In genomic region chr11:63552921-63553320, GRCh38 we compare ENCODE assay signal across 24 cellular contexts. TPM values are rescaled to one million over a fixed set of nuclear protein-coding genes. Genes with fewer than 3 reads are reported as not detected.
DNase-seq lines count a peak whose midpoint lies in the region; ATAC-seq, FAIRE-seq and TF ChIP-seq lines count a peak whose summit lies in the region.
"Had no signal": no experiment of that assay in that cellular context is flagged by ENCODE, and none has a peak within 500 bp of the region (broad histone marks: within the 10 kb centered on the region; RNA-seq: fewer than 3 reads in every experiment).

No MANE protein-coding gene starts in this region.

- H3K79me2 ChIP-seq in GM23248 (ENCODE audit: insufficient read depth), result no peaks in the 10 kb centered on the region

- no peak overlapping the region for H2BK5ac ChIP-seq in IMR-90 (ENCODE audit: low read depth, low read length, poor library complexity, severe bottlenecking)

- in situ Hi-C loops in IMR-90 (cut with MboI; ENCODE audit: low sequenced_read_pairs), result no loop called here
- in situ Hi-C loops in GM23248 (cut with MboI), result no loop called here

- H3K9me3 ChIP-seq in CD4-positive, alpha-beta memory T cell (ENCODE audit: control insufficient read depth in 1 of 2, low read length in 2 of 2), result no peaks in the 10 kb centered on the region
- H3K9me3 ChIP-seq in IMR-90 (ENCODE audit: control insufficient read depth, insufficient read depth, low read length) (no peaks in the 10 kb centered on the region), suprapubic skin (no peaks in the 10 kb centered on the region), MG63 (no peaks in the 10 kb centered on the region), GM23248 (ENCODE audit: low read depth) (no peaks in the 10 kb centered on the region)
- H3K9me3 ChIP-seq: esophagus muscularis mucosa, heart right ventricle, ovary had no signal

- H3F3A ChIP-seq in GM23248 (ENCODE audit: insufficient read depth), result no peaks in the 10 kb centered on the region

- BruUV-seq in IMR-90 (replicated peaks; lab: Mats Ljungman, UMichigan), result no TSS peak

- no peaks in the 10 kb centered on the region for H3K9me1 ChIP-seq in IMR-90 (ENCODE audit: insufficient read depth, low read length)

- H3K4ac ChIP-seq in IMR-90 (ENCODE audit: low read depth, low read length), result no peak overlapping the region

- H3K4me2 ChIP-seq in IMR-90 (ENCODE audit: low read depth, low read length) (no peak overlapping the region), GM23248 (ENCODE audit: unreplicated experiment) (no peak overlapping the region)

- DNase-seq in CD4-positive, alpha-beta memory T cell, result no peak
- DNase-seq in IMR-90 (no peak), natural killer cell (no peak), suprapubic skin (ENCODE audit: low spot score in 2 of 2) (no peak), MG63 (no peak), GM23248 (no peak), HTR-8/SVneo (ENCODE audit: insufficient read length, low spot score) (no peak)
- DNase-seq in activated naive CD8-positive, alpha-beta T cell treated with anti-CD3 and anti-CD28 coated beads for 36 hours, result no peak
- DNase-seq: cortex of kidney, heart right ventricle, HFFc6, kidney, midbrain, NCI-H1417 treated with DMSO at 0.1 percent for 48 hours, NCI-H226, ovary, SHP77 treated with DMSO at 0.1 percent for 48 hours had no signal

- no peaks in the 10 kb centered on the region for H3K27me3 Mint-ChIP-seq in CD4-positive, alpha-beta memory T cell
- no peaks in the 10 kb centered on the region for H3K27me3 Mint-ChIP-seq in activated naive CD8-positive, alpha-beta T cell treated with anti-CD3 and anti-CD28 coated beads for 36 hours
- H3K27me3 Mint-ChIP-seq in natural killer cell (ENCODE audit: low read depth in 2 of 2), result no peaks in the 10 kb centered on the region

- no peak overlapping the region for H3K9ac ChIP-seq in IMR-90 (ENCODE audit: low read depth, low read length)
- H3K9ac ChIP-seq in GM23248, result no peak overlapping the region

- peak overlapping the region; percentile 84 to 98 (median 95) for H3K27ac Mint-ChIP-seq in CD4-positive, alpha-beta memory T cell
- H3K27ac Mint-ChIP-seq in activated naive CD8-positive, alpha-beta T cell treated with anti-CD3 and anti-CD28 coated beads for 36 hours, result peak overlapping the region; percentile 97
- peak overlapping the region; percentile 97 to 98 for H3K27ac Mint-ChIP-seq in natural killer cell
- H3K27ac Mint-ChIP-seq: HFFc6 had no signal

- no peak for TF ChIP-seq CTCF in IMR-90 (conservative IDR thresholded peaks at IDR 0.05; ENCODE audit: low read depth, low read length)
- no peak for TF ChIP-seq CTCF in natural killer cell (IDR thresholded peaks at IDR 0.05)
- no peak for TF ChIP-seq CTCF in suprapubic skin (IDR thresholded peaks at IDR 0.05)

- H2AFZ ChIP-seq in IMR-90 (replicated peaks; ENCODE audit: low read length, poor library complexity), result peak overlapping the region; percentile 51
- no peak overlapping the region for H2AFZ ChIP-seq in GM23248

- ATAC-seq in IMR-90 (ENCODE audit: low read depth) (no peak), natural killer cell (no peak)
- ATAC-seq: heart right ventricle, K562 had no signal

- H2BK120ac ChIP-seq in IMR-90 (ENCODE audit: low read depth, low read length), result no peak overlapping the region

- H3K4me1 Mint-ChIP-seq in CD4-positive, alpha-beta memory T cell, result peaks cover 37 to 56% (median 45%) of the 10 kb centered on the region in 4 donors
- H3K4me1 Mint-ChIP-seq in activated naive CD8-positive, alpha-beta T cell treated with anti-CD3 and anti-CD28 coated beads for 36 hours, result peaks cover 54% of the 10 kb centered on the region
- H3K4me1 Mint-ChIP-seq in natural killer cell, result peaks cover 64 to 66% of the 10 kb centered on the region in 2 donors

- H4K5ac ChIP-seq in IMR-90 (ENCODE audit: low read depth, low read length), result no peak overlapping the region

- no peak overlapping the region for H3K56ac ChIP-seq in IMR-90 (ENCODE audit: extremely low read depth, insufficient read depth, low read length)

- H3K36me3 ChIP-seq in CD4-positive, alpha-beta memory T cell (ENCODE audit: insufficient read depth, low read length), result no peaks in the 10 kb centered on the region
- H3K36me3 ChIP-seq in IMR-90 (ENCODE audit: control insufficient read depth, insufficient read depth, low read length), result no peaks in the 10 kb centered on the region
- H3K36me3 ChIP-seq in suprapubic skin, result no peaks in the 10 kb centered on the region
- H3K36me3 ChIP-seq in MG63, result no peaks in the 10 kb centered on the region
- no peaks in the 10 kb centered on the region for H3K36me3 ChIP-seq in GM23248 (ENCODE audit: low read depth)
- H3K36me3 ChIP-seq: esophagus muscularis mucosa, heart right ventricle, ovary had no signal

- 100% methylated on average over 1 of the region's 7 CpGs; no CpG with 5 or more reads in 1 of the 2 experiments for WGBS in IMR-90 (ENCODE audit: extremely low coverage in 2 of 2, insufficient read length in 1 of 2), 2 experiments
- 84% methylated on average over 7 of the region's 7 CpGs for WGBS in suprapubic skin
- 54 to 55% methylated on average over 7 of the region's 7 CpGs for whole genome bisulfite sequencing in GM23248 (ENCODE audit: low coverage in 1 of 2, low lambda C conversion rate in 2 of 2, missing lambda C conversion rate in 2 of 2), 2 experiments

- dilution Hi-C loops in IMR-90 (cut with HindIII; ENCODE audit: low sequenced_read_pairs, unreplicated experiment), result no loop called here

- CTCF ChIA-PET in CD4-positive, alpha-beta memory T cell (lab: Charles Lee; ENCODE audit: partially characterized antibody), result interaction anchor here (1.3 to 3.7 kb wide), 5 partner anchors 10 to 74 kb away, joined by 3 to 23 read pairs (median 7); partner anchors contain the start of genes PLAAT2 and PLAAT4
- CTCF ChIA-PET in IMR-90 (lab: Yijun Ruan, JAX), result no interaction called here

- H3K9me2 ChIP-seq in GM23248 (ENCODE audit: insufficient read depth), result no peaks in the 10 kb centered on the region

- H2AK5ac ChIP-seq in IMR-90 (ENCODE audit: low read depth, low read length), result no peak overlapping the region

- no peak overlapping the region for H3K4me3 ChIP-seq in CD4-positive, alpha-beta memory T cell (ENCODE audit: low read length in 2 of 2)
- H3K4me3 ChIP-seq in IMR-90 (ENCODE audit: insufficient read depth, low read depth, low read length), result no peak overlapping the region
- H3K4me3 ChIP-seq in suprapubic skin, result no peak overlapping the region
- no peak overlapping the region for H3K4me3 ChIP-seq in MG63
- H3K4me3 ChIP-seq in GM23248, result no peak overlapping the region
- H3K4me3 ChIP-seq: esophagus muscularis mucosa, heart right ventricle, K562, ovary had no signal

- TF ChIP-seq POLR2A in IMR-90 (IDR thresholded peaks at IDR 0.05; ENCODE audit: low read depth, low read length), result no peak
- TF ChIP-seq POLR2A in suprapubic skin (IDR thresholded peaks at IDR 0.05), result no peak

- H3K14ac ChIP-seq in IMR-90 (replicated peaks; ENCODE audit: low read depth, low read length), result no peak overlapping the region

- no peaks in the 10 kb centered on the region for H3K9me3 Mint-ChIP-seq in CD4-positive, alpha-beta memory T cell
- peaks cover 8% of the 10 kb centered on the region for H3K9me3 Mint-ChIP-seq in activated naive CD8-positive, alpha-beta T cell treated with anti-CD3 and anti-CD28 coated beads for 36 hours
- no peaks in the 10 kb centered on the region for H3K9me3 Mint-ChIP-seq in natural killer cell
- H3K9me3 Mint-ChIP-seq: HFFc6; stimulated activated memory B cell treated with anti-CD40 and anti-IgM and Interleukin-4, amounts not matched to agents 10 μg/mL and 1 μg/mL and 100 μg/mL, for 72 hours had no signal

- TF ChIP-seq RAD21 in IMR-90 (IDR thresholded peaks at IDR 0.05; ENCODE audit: low read length), result no peak

- peak overlapping the region; percentile 62 for H3K27ac ChIP-seq in CD4-positive, alpha-beta memory T cell (ENCODE audit: low read depth, low read length)
- no peak overlapping the region for H3K27ac ChIP-seq in IMR-90 (ENCODE audit: insufficient read depth, low read length)
- no peak overlapping the region for H3K27ac ChIP-seq in suprapubic skin
- no peak overlapping the region for H3K27ac ChIP-seq in GM23248
- H3K27ac ChIP-seq: C4-2B, esophagus muscularis mucosa, ovary had no signal

- H3K18ac ChIP-seq in IMR-90 (ENCODE audit: low read depth, low read length), result no peak overlapping the region

- TF ChIP-seq EP300 in suprapubic skin (IDR thresholded peaks at IDR 0.05), result no peak

- no peaks in the 10 kb centered on the region for H3K27me3 ChIP-seq in CD4-positive, alpha-beta memory T cell (ENCODE audit: insufficient read depth, low read length)
- H3K27me3 ChIP-seq in IMR-90 (ENCODE audit: control insufficient read depth, insufficient read depth, low read length), result peaks cover 26% of the 10 kb centered on the region
- no peaks in the 10 kb centered on the region for H3K27me3 ChIP-seq in suprapubic skin
- no peaks in the 10 kb centered on the region for H3K27me3 ChIP-seq in MG63
- peaks cover 6% of the 10 kb centered on the region; the same call in 1 of the 2 replicates for H3K27me3 ChIP-seq in GM23248 (replicated peaks; ENCODE audit: insufficient read depth)
- H3K27me3 ChIP-seq: esophagus muscularis mucosa, ovary had no signal

- no peak overlapping the region for H4K8ac ChIP-seq in IMR-90 (ENCODE audit: low read depth in 2 of 2, low read length in 2 of 2)

- no peak overlapping the region for H2BK15ac ChIP-seq in IMR-90 (ENCODE audit: low read depth, low read length)

- H3K23ac ChIP-seq in IMR-90 (ENCODE audit: low read depth, low read length), result no peak overlapping the region

- H2AK9ac ChIP-seq in IMR-90 (replicated peaks; ENCODE audit: low read depth, low read length, poor library complexity), result peak overlapping the region; percentile 42

- POLR2A ChIA-PET in CD4-positive, alpha-beta memory T cell (lab: Charles Lee; ENCODE audit: partially characterized antibody), result interaction anchor here (0.6 to 7.1 kb wide), 9 partner anchors 8 to 126 kb away, joined by 3 to 132 read pairs (median 13); partner anchors contain the start of gene PLAAT4
- POLR2A ChIA-PET in IMR-90 (lab: Charles Lee; ENCODE audit: unreplicated experiment), result no interaction called here

- H4K20me1 ChIP-seq in IMR-90 (ENCODE audit: insufficient read depth, low read length) (no peaks in the 10 kb centered on the region), GM23248 (ENCODE audit: insufficient read depth) (no peaks in the 10 kb centered on the region)

- H3K4me1 ChIP-seq in CD4-positive, alpha-beta memory T cell (ENCODE audit: insufficient read depth, low read length), result peaks cover 38% of the 10 kb centered on the region
- no peaks in the 10 kb centered on the region for H3K4me1 ChIP-seq in IMR-90 (ENCODE audit: control insufficient read depth, insufficient read depth, low read length)
- no peaks in the 10 kb centered on the region for H3K4me1 ChIP-seq in suprapubic skin
- H3K4me1 ChIP-seq in GM23248 (ENCODE audit: insufficient read depth), result no peaks in the 10 kb centered on the region
- H3K4me1 ChIP-seq: esophagus muscularis mucosa had no signal

- H3K79me1 ChIP-seq in IMR-90 (ENCODE audit: low read depth in 1 of 2, low read length in 2 of 2), result no peaks in the 10 kb centered on the region

- peaks cover 2 to 5% of the 10 kb centered on the region in 2 donors for H3K36me3 Mint-ChIP-seq in CD4-positive, alpha-beta memory T cell
- H3K36me3 Mint-ChIP-seq in activated naive CD8-positive, alpha-beta T cell treated with anti-CD3 and anti-CD28 coated beads for 36 hours, result peaks cover 20% of the 10 kb centered on the region
- no peaks in the 10 kb centered on the region for H3K36me3 Mint-ChIP-seq in natural killer cell
- H3K36me3 Mint-ChIP-seq: stimulated activated memory B cell treated with anti-CD40 and anti-IgM and Interleukin-4, amounts not matched to agents 10 μg/mL and 1 μg/mL and 100 μg/mL, for 72 hours had no signal

- H3K4me3 Mint-ChIP-seq in CD4-positive, alpha-beta memory T cell, result peak overlapping the region in 7 of 8 donors; percentile 29 to 90 (median 65)
- H3K4me3 Mint-ChIP-seq in activated naive CD8-positive, alpha-beta T cell treated with anti-CD3 and anti-CD28 coated beads for 36 hours, result peak overlapping the region; percentile 54
- peak overlapping the region; percentile 85 for H3K4me3 Mint-ChIP-seq in natural killer cell

- no peak overlapping the region for H2BK20ac ChIP-seq in IMR-90 (ENCODE audit: low read depth, low read length)

- FAIRE-seq in HTR-8/SVneo (lab: Jason Lieb, UNC), result no peak
- FAIRE-seq: astrocyte, K562, kidney, TTC549 had no signal

- H4K91ac ChIP-seq in IMR-90 (ENCODE audit: insufficient read depth, low read depth, low read length), result no peak overlapping the region

- intact Hi-C loops in CD4-positive, alpha-beta memory T cell (cut with micrococcal nuclease), result loop anchor here (2.0 kb wide), 1 partner anchor 16 kb away; the partner anchor contains the start of gene PLAAT4
- intact Hi-C loops in IMR-90 (cut with micrococcal nuclease), result no loop called here
- intact Hi-C loops in natural killer cell (cut with micrococcal nuclease), result loop anchor here (1.0 to 5.0 kb wide), 3 partner anchors 17 to 59 kb away; partner anchors contain the start of genes PLAAT3 and PLAAT4

RNA-seq across cellular contexts. Expression of gene PLAAT2, which starts 10.3 kb away (rescaled TPM):
- not detected for total RNA-seq in CD4-positive, alpha-beta memory T cell
- polyA plus RNA-seq in CD4-positive, alpha-beta memory T cell, result under 1 TPM in 1 of 2 donors, not detected in 1; 0.48 TPM
- total RNA-seq in IMR-90 (2012; rRNA removed), result not detected in 2 replicates
- polyA plus RNA-seq in IMR-90 (2012; rRNA removed), result not detected in 2 replicates
- not detected in 2 replicates for polyA plus RNA-seq in IMR-90 (2012; cell fraction: cytosol; rRNA removed)
- polyA plus RNA-seq in IMR-90 (2012; cell fraction: nucleus; rRNA removed; ENCODE audit: low replicate concordance), result not detected in 2 replicates
- total RNA-seq in activated naive CD8-positive, alpha-beta T cell treated with anti-CD3 and anti-CD28 coated beads for 36 hours, result 1 to 10 TPM in 1 of 2 experiments, under 1 TPM in 1; 0.52 to 1.0 TPM
- total RNA-seq in natural killer cell, result 1 to 10 TPM; 1.6 to 5.6 (median 4.6) TPM
- not detected for total RNA-seq in suprapubic skin
- total RNA-seq in MG63 (2014; rRNA removed; shearing (Covaris generic); ENCODE audit: low replicate concordance), result not detected in 2 replicates
- total RNA-seq in GM23248 (2014; rRNA removed; shearing (Covaris generic)), result not detected in 2 replicates
- not detected in 2 replicates for polyA plus RNA-seq in GM23248 (2016; fragmentation: Nextera tagmentation; extraction: Ambion mirVana)
- total RNA-seq: esophagus muscularis mucosa, HFFc6, K562, skeletal muscle tissue had no signal
- polyA plus RNA-seq: heart right ventricle, K562 had no signal

RNA-seq across cellular contexts. Expression of gene PLAAT4, which starts 16.3 kb away (rescaled TPM):
- 100 to 1,000 TPM; 152 to 167 TPM for total RNA-seq in CD4-positive, alpha-beta memory T cell
- polyA plus RNA-seq in CD4-positive, alpha-beta memory T cell, result 100 to 1,000 TPM; 387 to 416 TPM
- total RNA-seq in IMR-90 (2012; rRNA removed) (0.18 TPM in 1 of 2 replicates, not detected in the other), natural killer cell (100 to 1,000 TPM; 204 to 215 (median 210) TPM), suprapubic skin (10 to 100 TPM in 1 of 4 donors, 1 to 10 TPM in 2, not detected in 1; 3.3 to 14.1 (median 4.6) TPM)
- polyA plus RNA-seq in IMR-90 (2012; rRNA removed) (0.17 and 0.34 TPM in 2 replicates), GM23248 (2016; fragmentation: Nextera tagmentation; extraction: Ambion mirVana) (0.84 and 1.2 TPM in 2 replicates)
- 1.3 and 1.4 TPM in 2 replicates for polyA plus RNA-seq in IMR-90 (2012; cell fraction: cytosol; rRNA removed)
- polyA plus RNA-seq in IMR-90 (2012; cell fraction: nucleus; rRNA removed; ENCODE audit: low replicate concordance), result 0.17 and 0.86 TPM in 2 replicates
- total RNA-seq in activated naive CD8-positive, alpha-beta T cell treated with anti-CD3 and anti-CD28 coated beads for 36 hours, result 10 to 100 TPM; 34.2 to 40.5 TPM
- total RNA-seq in MG63 (2014; rRNA removed; shearing (Covaris generic); ENCODE audit: low replicate concordance), result 33.9 and 56.1 TPM in 2 replicates
- 0.65 and 3.2 TPM in 2 replicates for total RNA-seq in GM23248 (2014; rRNA removed; shearing (Covaris generic))

RNA-seq across cellular contexts. Expression of gene LGALS12, which starts 47.0 kb away (rescaled TPM):
- not detected for total RNA-seq in CD4-positive, alpha-beta memory T cell
- not detected for polyA plus RNA-seq in CD4-positive, alpha-beta memory T cell
- total RNA-seq in IMR-90 (2012; rRNA removed) (not detected in 2 replicates), natural killer cell (1 to 10 TPM in 1 of 3 donors, under 1 TPM in 2; 0.23 to 1.8 (median 0.38) TPM), suprapubic skin (1 to 10 TPM in 2 of 4 donors, under 1 TPM in 1, not detected in 1; 0.76 to 6.3 (median 2.3) TPM)
- polyA plus RNA-seq in IMR-90 (2012; rRNA removed) (not detected in 2 replicates), GM23248 (2016; fragmentation: Nextera tagmentation; extraction: Ambion mirVana) (not detected in 2 replicates)
- not detected in 2 replicates for polyA plus RNA-seq in IMR-90 (2012; cell fraction: cytosol; rRNA removed)
- not detected in 2 replicates for polyA plus RNA-seq in IMR-90 (2012; cell fraction: nucleus; rRNA removed; ENCODE audit: low replicate concordance)
- total RNA-seq in activated naive CD8-positive, alpha-beta T cell treated with anti-CD3 and anti-CD28 coated beads for 36 hours, result not detected
- total RNA-seq in MG63 (2014; rRNA removed; shearing (Covaris generic); ENCODE audit: low replicate concordance), result 1.5 and 2.0 TPM in 2 replicates
- total RNA-seq in GM23248 (2014; rRNA removed; shearing (Covaris generic)), result not detected in 2 replicates
- total RNA-seq: astrocyte, esophagus muscularis mucosa, HFFc6 had no signal
